13 cellular contexts compared by ENCODE assay signal in genomic region chr17:1712271-1712670, GRCh38. TPM values are rescaled to one million over a fixed set of nuclear protein-coding genes. Genes with fewer than 3 reads are reported as not detected.
DNase-seq lines count a peak whose midpoint lies in the region; ATAC-seq, FAIRE-seq and TF ChIP-seq lines count a peak whose summit lies in the region.
"Had no signal": no experiment of that assay in that cellular context is flagged by ENCODE, and none has a peak within 500 bp of the region (broad histone marks: within the 10 kb centered on the region; RNA-seq: fewer than 3 reads in every experiment).

No MANE protein-coding gene starts in this region.

- no peak overlapping the region for H4K8ac ChIP-seq in H1 (ENCODE audit: extremely low read depth, insufficient read depth, low read length)

- no peak overlapping the region for H3K4ac ChIP-seq in H1 (replicated peaks; ENCODE audit: insufficient read length, low read depth, low read length)

- H3K79me1 ChIP-seq in H1 (ENCODE audit: low read depth, low read length), result peaks cover 7% of the 10 kb centered on the region; the same call in 1 of the 2 replicates

- H3K4me3 ChIP-seq in left ventricle myocardium inferior (peak overlapping the region; percentile 95), right atrium auricular region (no peak overlapping the region), H1 (ENCODE audit: extremely low read depth in 1 of 4, insufficient read depth in 2 of 4, low read depth in 3 of 4, low read length in 4 of 4) (no peak overlapping the region), osteoblast (ENCODE audit: insufficient read depth, low read length) (peak overlapping the region; percentile 93)

- TF ChIP-seq CTCF in left ventricle myocardium inferior (IDR thresholded peaks at IDR 0.05; ENCODE audit: borderline replicate concordance) (no peak), right atrium auricular region (IDR thresholded peaks at IDR 0.05) (no peak), H1 (IDR thresholded peaks at IDR 0.05; ENCODE audit: control extremely low read depth in 1 of 3, insufficient read depth in 1 of 3, low read depth in 1 of 3, low read length in 3 of 3) (no peak), osteoblast (IDR thresholded peaks at IDR 0.05; ENCODE audit: extremely low read depth, low read depth, low read length) (no peak)

- no peak for DNase-seq in left ventricle myocardium inferior
- no peak for DNase-seq in right atrium auricular region (ENCODE audit: low spot score)
- no peak for DNase-seq in H1 (ENCODE audit: low read depth in 1 of 2, low spot score in 2 of 2)
- peak; percentile 66 for DNase-seq in osteoblast (ENCODE audit: insufficient read length, low spot score, missing footprints)
- no peak for DNase-seq in pons (ENCODE audit: low spot score)
- DNase-seq in stimulated activated CD4-positive, alpha-beta T cell treated with anti-CD3 and anti-CD28 coated beads, Interleukin-4, amount 100 ng/mL, for 4 hours, result no peak
- DNase-seq: foreskin melanocyte; NCI-H2029 treated with DMSO at 0.1 percent for 48 hours; NCI-H69; retina; stimulated activated CD4-positive, alpha-beta T cell treated with anti-CD3 and anti-CD28 coated beads, Interleukin-4, amount 100 ng/mL, for 1 hour had no signal

- peaks cover 71% of the 10 kb centered on the region for H3K4me1 ChIP-seq in left ventricle myocardium inferior
- H3K4me1 ChIP-seq in right atrium auricular region, result peaks cover 0 to 51% of the 10 kb centered on the region in 2 donors
- H3K4me1 ChIP-seq in H1 (replicated peaks in 1 of 4; ENCODE audit: control insufficient read depth in 3 of 4, insufficient read depth in 4 of 4, low read length in 3 of 4), result peaks cover 0 to 19% (median 15%) of the 10 kb centered on the region in 4 experiments; a peak in 6 of 7 replicates
- peaks cover 41% of the 10 kb centered on the region for H3K4me1 ChIP-seq in osteoblast (ENCODE audit: insufficient read depth, low read length)

- no peak for TF ChIP-seq RAD21 in H1 (IDR thresholded peaks at IDR 0.05 in 1 of 2, conservative IDR thresholded peaks at IDR 0.05 in 1 of 2; ENCODE audit: low read depth in 2 of 2, low read length in 2 of 2)

- H2BK12ac ChIP-seq in H1 (ENCODE audit: low read depth, low read length), result no peak overlapping the region

- no peak overlapping the region for H4K91ac ChIP-seq in H1 (replicated peaks; ENCODE audit: insufficient read length, low read length)

- TF ChIP-seq EP300 in H1 (IDR thresholded peaks at IDR 0.05; ENCODE audit: borderline replicate concordance in 1 of 2, low read depth in 2 of 2, low read length in 2 of 2), result no peak

- H3K18ac ChIP-seq in H1 (ENCODE audit: extremely low read depth, low read length), result no peak overlapping the region

- no peak overlapping the region for H2BK120ac ChIP-seq in H1 (replicated peaks; ENCODE audit: low read depth, low read length)

- H3K79me2 ChIP-seq in H1 (ENCODE audit: control insufficient read depth in 1 of 2, insufficient read depth in 2 of 2, low read length in 2 of 2) (no peaks in the 10 kb centered on the region), osteoblast (ENCODE audit: insufficient read depth, low read length) (peaks cover 42% of the 10 kb centered on the region)

- H3K27me3 ChIP-seq in left ventricle myocardium inferior (ENCODE audit: low read depth) (no peaks in the 10 kb centered on the region), right atrium auricular region (no peaks in the 10 kb centered on the region), H1 (replicated peaks in 1 of 4; ENCODE audit: control insufficient read depth in 3 of 4, extremely low read depth in 1 of 4, insufficient read depth in 3 of 4, low read length in 3 of 4) (peaks cover 0 to 2% (median 0%) of the 10 kb centered on the region in 4 experiments; a peak in 2 of 7 replicates), osteoblast (ENCODE audit: insufficient read depth, low read length) (no peaks in the 10 kb centered on the region)

- H3K9ac ChIP-seq in H1 (replicated peaks in 1 of 4; ENCODE audit: extremely low read depth in 1 of 4, low read depth in 3 of 4, low read length in 3 of 4), result no peak overlapping the region

- 94% methylated on average over 8 of the region's 8 CpGs; no CpG with 5 or more reads in 1 of the 2 experiments for WGBS in H1 (ENCODE audit: extremely low coverage in 1 of 2, insufficient coverage in 1 of 2, insufficient read length in 1 of 2, insufficient replicate concordance in 2 of 2, low coverage in 1 of 2, low lambda C conversion rate in 2 of 2, missing lambda C conversion rate in 1 of 2), 2 experiments

- H4K5ac ChIP-seq in H1 (ENCODE audit: insufficient read length, low read depth, low read length), result no peak overlapping the region

- peak overlapping the region; percentile 40; the same call in 1 of the 2 replicates for H2AK5ac ChIP-seq in H1 (ENCODE audit: low read depth, low read length)

- FAIRE-seq in H1 (lab: Jason Lieb, UNC), result no peak

- ATAC-seq in GM21447 (IDR thresholded peaks at IDR 0.05; ENCODE audit: unreplicated experiment) (no peak), GM21390 (IDR thresholded peaks at IDR 0.05; ENCODE audit: unreplicated experiment) (no peak)

- H2BK15ac ChIP-seq in H1 (ENCODE audit: low read length), result no peak overlapping the region; the same call in 1 of the 2 replicates

- peak overlapping the region; percentile 100 for H3K27ac ChIP-seq in left ventricle myocardium inferior (replicated peaks)
- no peak overlapping the region for H3K27ac ChIP-seq in right atrium auricular region
- H3K27ac ChIP-seq in H1 (ENCODE audit: low read depth, low read length), result no peak overlapping the region
- peak overlapping the region; percentile 71 for H3K27ac ChIP-seq in osteoblast (ENCODE audit: low read depth, low read length)

- H2AFZ ChIP-seq in H1 (ENCODE audit: low read length), result no peak overlapping the region
- no peak overlapping the region for H2AFZ ChIP-seq in osteoblast (ENCODE audit: low read length)

- H3K4me2 ChIP-seq in H1 (ENCODE audit: insufficient read depth in 1 of 2, low read depth in 2 of 2, low read length in 2 of 2) (no peak overlapping the region), osteoblast (ENCODE audit: insufficient read depth, low read length) (peak overlapping the region; percentile 98)

- H3K14ac ChIP-seq in H1 (ENCODE audit: insufficient read length), result no peak overlapping the region

- no peak overlapping the region for H3K23ac ChIP-seq in H1 (ENCODE audit: insufficient read length)

- no peak for TF ChIP-seq POLR2A in H1 (IDR thresholded peaks at IDR 0.05; ENCODE audit: control extremely low read depth in 1 of 2, low read depth in 2 of 2, low read length in 2 of 2)

- no peak overlapping the region for H3K56ac ChIP-seq in H1 (replicated peaks; ENCODE audit: insufficient read length, low read depth, low read length)

- H2BK20ac ChIP-seq in H1 (ENCODE audit: low read length), result 0 out of 2 replicates have a peak overlapping the region, but pooled peaks have one; percentile 48

- peaks cover 40% of the 10 kb centered on the region for H3K36me3 ChIP-seq in left ventricle myocardium inferior
- peaks cover 48% of the 10 kb centered on the region for H3K36me3 ChIP-seq in right atrium auricular region
- no peaks in the 10 kb centered on the region for H3K36me3 ChIP-seq in H1 (ENCODE audit: control insufficient read depth in 2 of 4, insufficient read depth in 4 of 4, low read length in 3 of 4)
- H3K36me3 ChIP-seq in osteoblast (ENCODE audit: insufficient read depth, low read length), result peaks cover 30% of the 10 kb centered on the region

- peaks cover 22% of the 10 kb centered on the region for H3K23me2 ChIP-seq in H1 (ENCODE audit: low read depth, low read length)

- intact Hi-C loops in left ventricle myocardium inferior (cut with micrococcal nuclease), result no loop called here

- peaks cover 0 to 7% of the 10 kb centered on the region in 2 experiments for H4K20me1 ChIP-seq in H1 (replicated peaks in 1 of 2; ENCODE audit: control insufficient read depth in 1 of 2, insufficient read depth in 2 of 2, low read length in 2 of 2)
- peaks cover 51% of the 10 kb centered on the region for H4K20me1 ChIP-seq in osteoblast (ENCODE audit: insufficient read depth, low read length)

- POLR2A ChIA-PET in H1 (lab: Charles Lee; ENCODE audit: partially characterized antibody), result interaction anchor here (1.1 kb wide), 1 partner anchor 8 kb away, joined by 6 read pairs; no protein-coding TSS in a partner anchor

- CTCF ChIA-PET in H1 (lab: Charles Lee; ENCODE audit: partially characterized antibody), result interaction anchor here (0.8 to 2.1 kb wide), 5 partner anchors 10 to 117 kb away, joined by 3 to 15 read pairs (median 4); partner anchors contain the start of gene SERPINF1

- H3K9me3 ChIP-seq in left ventricle myocardium inferior (replicated peaks) (no peaks in the 10 kb centered on the region), right atrium auricular region (no peaks in the 10 kb centered on the region), H1 (ENCODE audit: insufficient read depth in 2 of 2, low read depth in 1 of 2, low read length in 1 of 2) (no peaks in the 10 kb centered on the region), osteoblast (ENCODE audit: low read depth, low read length) (no peaks in the 10 kb centered on the region)

- no peak overlapping the region for H2BK5ac ChIP-seq in H1 (ENCODE audit: low read depth, low read length)

RNA-seq across cellular contexts. Expression of gene TLCD2, which starts 2.1 kb away (rescaled TPM):
- total RNA-seq in left ventricle myocardium inferior (1.8 TPM), right atrium auricular region (1 to 10 TPM; 1.1 to 3.7 TPM), osteoblast (4.7 TPM in 2 replicates)
- total RNA-seq in H1 (2021; fragmentation: NEBNext Ultra II Directional; extraction: Animal tissue kit (Norgen Biotek cat#: 25700)), result 1.3 and 1.4 TPM in 2 replicates
- polyA plus RNA-seq in H1 (2011; rRNA removed), result 0.47 and 0.69 TPM in 2 replicates
- polyA plus RNA-seq in H1 (2011; cell fraction: cytosol; rRNA removed), result 0.83 TPM
- 2.2 TPM for polyA plus RNA-seq in H1 (2011; cell fraction: nucleus; rRNA removed)
- polyA plus RNA-seq in H1 (2012, experiment 1 of 2), result 1.4 to 1.9 TPM (median 1.5 TPM) in 4 replicates
- 0.58 TPM for polyA plus RNA-seq in H1 (2012, experiment 2 of 2)
- 1.9 TPM for polyA plus RNA-seq in H1 (2013, experiment 1 of 2)
- polyA plus RNA-seq in H1 (2013, experiment 2 of 2), result 1.6 TPM
- 0.85 and 1.0 TPM in 2 replicates for polyA minus RNA-seq in H1 (2011; rRNA and poly(A)+ RNA removed)
- polyA minus RNA-seq in H1 (2011; cell fraction: cytosol; rRNA and poly(A)+ RNA removed), result 0.66 TPM
- polyA minus RNA-seq in H1 (2011; cell fraction: nucleus; rRNA and poly(A)+ RNA removed), result 2.1 TPM

RNA-seq across cellular contexts. Expression of gene WDR81, which starts 12.2 kb away (rescaled TPM):
- total RNA-seq in left ventricle myocardium inferior (9.3 TPM), right atrium auricular region (10 to 100 TPM; 10.9 to 17.9 TPM), osteoblast (47.7 and 47.8 TPM in 2 replicates)
- 12.3 and 13.1 TPM in 2 replicates for total RNA-seq in H1 (2021; fragmentation: NEBNext Ultra II Directional; extraction: Animal tissue kit (Norgen Biotek cat#: 25700))
- 9.1 and 12.9 TPM in 2 replicates for polyA plus RNA-seq in H1 (2011; rRNA removed)
- polyA plus RNA-seq in H1 (2011; cell fraction: cytosol; rRNA removed), result 8.0 TPM
- polyA plus RNA-seq in H1 (2011; cell fraction: nucleus; rRNA removed), result 30.5 TPM
- 7.4 to 14.0 TPM (median 13.7 TPM) in 4 replicates for polyA plus RNA-seq in H1 (2012, experiment 1 of 2)
- polyA plus RNA-seq in H1 (2012, experiment 2 of 2), result 10.3 TPM
- 6.6 TPM for polyA plus RNA-seq in H1 (2013, experiment 1 of 2)
- polyA plus RNA-seq in H1 (2013, experiment 2 of 2), result 5.4 TPM
- 7.8 and 8.5 TPM in 2 replicates for polyA minus RNA-seq in H1 (2011; rRNA and poly(A)+ RNA removed)
- 10.5 TPM for polyA minus RNA-seq in H1 (2011; cell fraction: cytosol; rRNA and poly(A)+ RNA removed)
- 13.8 TPM for polyA minus RNA-seq in H1 (2011; cell fraction: nucleus; rRNA and poly(A)+ RNA removed)

RNA-seq across cellular contexts. Expression of gene PRPF8, which starts 27.6 kb away (rescaled TPM):
- total RNA-seq in left ventricle myocardium inferior (136 TPM), right atrium auricular region (100 to 1,000 TPM in 1 of 2 donors, 10 to 100 TPM in 1; 90.1 to 144 TPM), osteoblast (107 and 111 TPM in 2 replicates)
- total RNA-seq in H1 (2021; fragmentation: NEBNext Ultra II Directional; extraction: Animal tissue kit (Norgen Biotek cat#: 25700)), result 328 and 329 TPM in 2 replicates
- 271 and 337 TPM in 2 replicates for polyA plus RNA-seq in H1 (2011; rRNA removed)
- polyA plus RNA-seq in H1 (2011; cell fraction: cytosol; rRNA removed), result 171 TPM
- polyA plus RNA-seq in H1 (2011; cell fraction: nucleus; rRNA removed), result 475 TPM
- 269 to 356 TPM (median 294 TPM) in 4 replicates for polyA plus RNA-seq in H1 (2012, experiment 1 of 2)
- 746 TPM for polyA plus RNA-seq in H1 (2012, experiment 2 of 2)
- 148 TPM for polyA plus RNA-seq in H1 (2013, experiment 1 of 2)
- 123 TPM for polyA plus RNA-seq in H1 (2013, experiment 2 of 2)
- 610 and 698 TPM in 2 replicates for polyA minus RNA-seq in H1 (2011; rRNA and poly(A)+ RNA removed)
- 338 TPM for polyA minus RNA-seq in H1 (2011; cell fraction: cytosol; rRNA and poly(A)+ RNA removed)
- 277 TPM for polyA minus RNA-seq in H1 (2011; cell fraction: nucleus; rRNA and poly(A)+ RNA removed)

RNA-seq across cellular contexts. Expression of gene SERPINF2, which starts 30.4 kb away (rescaled TPM):
- total RNA-seq in left ventricle myocardium inferior (0.33 TPM), right atrium auricular region (1 to 10 TPM; 1.0 to 1.5 TPM), osteoblast (under 0.01 TPM in 1 of 2 replicates, not detected in the other)
- 1.6 and 1.8 TPM in 2 replicates for total RNA-seq in H1 (2021; fragmentation: NEBNext Ultra II Directional; extraction: Animal tissue kit (Norgen Biotek cat#: 25700))
- polyA plus RNA-seq in H1 (2011; rRNA removed), result 3.2 and 5.5 TPM in 2 replicates
- polyA plus RNA-seq in H1 (2011; cell fraction: cytosol; rRNA removed), result 3.3 TPM
- polyA plus RNA-seq in H1 (2011; cell fraction: nucleus; rRNA removed), result 2.3 TPM
- polyA plus RNA-seq in H1 (2012, experiment 1 of 2), result 1.1 to 2.2 TPM (median 1.7 TPM) in 4 replicates
- polyA plus RNA-seq in H1 (2012, experiment 2 of 2), result 1.3 TPM
- 0.81 TPM for polyA plus RNA-seq in H1 (2013, experiment 1 of 2)
- 0.81 TPM for polyA plus RNA-seq in H1 (2013, experiment 2 of 2)
- polyA minus RNA-seq in H1 (2011; rRNA and poly(A)+ RNA removed), result 0.73 and 0.82 TPM in 2 replicates
- 1.8 TPM for polyA minus RNA-seq in H1 (2011; cell fraction: cytosol; rRNA and poly(A)+ RNA removed)
- 0.60 TPM for polyA minus RNA-seq in H1 (2011; cell fraction: nucleus; rRNA and poly(A)+ RNA removed)

RNA-seq across cellular contexts. Expression of gene SERPINF1, which starts 49.6 kb away (rescaled TPM):
- total RNA-seq in left ventricle myocardium inferior (122 TPM), right atrium auricular region (100 to 1,000 TPM; 348 to 498 TPM), osteoblast (309 and 314 TPM in 2 replicates)
- total RNA-seq in H1 (2021; fragmentation: NEBNext Ultra II Directional; extraction: Animal tissue kit (Norgen Biotek cat#: 25700)), result 41.5 and 42.3 TPM in 2 replicates
- 136 and 161 TPM in 2 replicates for polyA plus RNA-seq in H1 (2011; rRNA removed)
- polyA plus RNA-seq in H1 (2011; cell fraction: cytosol; rRNA removed), result 112 TPM
- 138 TPM for polyA plus RNA-seq in H1 (2011; cell fraction: nucleus; rRNA removed)
- 44.7 to 50.6 TPM (median 49.2 TPM) in 4 replicates for polyA plus RNA-seq in H1 (2012, experiment 1 of 2)
- polyA plus RNA-seq in H1 (2012, experiment 2 of 2), result 62.1 TPM
- 94.4 TPM for polyA plus RNA-seq in H1 (2013, experiment 1 of 2)
- polyA plus RNA-seq in H1 (2013, experiment 2 of 2), result 101 TPM
- 45.7 and 57.7 TPM in 2 replicates for polyA minus RNA-seq in H1 (2011; rRNA and poly(A)+ RNA removed)
- polyA minus RNA-seq in H1 (2011; cell fraction: cytosol; rRNA and poly(A)+ RNA removed), result 29.4 TPM
- polyA minus RNA-seq in H1 (2011; cell fraction: nucleus; rRNA and poly(A)+ RNA removed), result 23.2 TPM

Comparison
In these comparisons a context has a peak if more than half of its experiments do, and no peak if none do; other contexts are left out.
1. H3K27ac ChIP-seq: peak in left ventricle myocardium inferior (single experiment) and osteoblast (single experiment); none in right atrium auricular region (0 of 2) and H1 (single experiment).
2. H3K4me3 ChIP-seq: peak in left ventricle myocardium inferior (single experiment) and osteoblast (single experiment); none in right atrium auricular region (0 of 2) and H1 (0 of 4).